In genomic region chr10:125162181-125162906, GRCh38 we compare ENCODE assay signal across 8 cellular contexts. TPM values are rescaled to one million over a fixed set of nuclear protein-coding genes. Genes with fewer than 3 reads are reported as not detected.
DNase-seq lines count a peak whose midpoint lies in the region; ATAC-seq, FAIRE-seq and TF ChIP-seq lines count a peak whose summit lies in the region.
"Had no signal": no experiment of that assay in that cellular context is flagged by ENCODE, and none has a peak within 500 bp of the region (broad histone marks: within the 10 kb centered on the region; RNA-seq: fewer than 3 reads in every experiment).

No MANE protein-coding gene starts in this region.

- TF ChIP-seq RAD21 in HepG2 (CRISPR knock-in tag; IDR thresholded peaks at IDR 0.05): no peak

- DNase-seq in T47D (ENCODE audit: low read depth in 1 of 2, low spot score in 1 of 2) (peak; percentile 33 to 57), HepG2 (ENCODE audit: low spot score) (no peak), midbrain (lab: John Stamatoyannopoulos, UW) (no peak), putamen (ENCODE audit: low spot score) (no peak)
- DNase-seq: MM.1S had no signal

- H3K36me3 ChIP-seq in HUES6 (ENCODE audit: control insufficient read depth, insufficient read depth, low read length) (no peaks in the 10 kb centered on the region; the same call in 1 of the 2 replicates), HepG2 (replicated peaks in 1 of 2; ENCODE audit: control insufficient read depth in 1 of 2, insufficient read depth in 2 of 2, low read length in 2 of 2) (no peaks in the 10 kb centered on the region), subcutaneous abdominal adipose tissue (ENCODE audit: control insufficient read depth in 5 of 5, insufficient read depth in 5 of 5, low read length in 5 of 5) (no peaks in the 10 kb centered on the region)

- FAIRE-seq in HepG2 (lab: Jason Lieb, UNC): no peak

- 52% methylated on average over 27 of the region's 49 CpGs for WGBS in HepG2 (ENCODE audit: low lambda C conversion rate)

- H3K27me3 ChIP-seq in HUES6 (ENCODE audit: control insufficient read depth, insufficient read depth, low read length) (no peaks in the 10 kb centered on the region), HepG2 (ENCODE audit: control insufficient read depth in 1 of 2, insufficient read depth in 2 of 2, low read length in 2 of 2) (peaks cover 6 to 63% of the 10 kb centered on the region in 2 experiments), subcutaneous abdominal adipose tissue (ENCODE audit: control insufficient read depth in 5 of 5, insufficient read depth in 4 of 5, low read length in 5 of 5) (no peaks in the 10 kb centered on the region)

- no peak for TF ChIP-seq POLR2A in HepG2 (IDR thresholded peaks at IDR 0.05; ENCODE audit: insufficient read depth in 1 of 2, low read depth in 2 of 2, low read length in 2 of 2)

- CTCF ChIA-PET in HepG2 (lab: Yijun Ruan, JAX; ENCODE audit: low intra/inter-chr PET ratio, low total read pairs): no interaction called here

- H3K4me3 ChIP-seq in HUES6 (ENCODE audit: low read depth, low read length) (peak overlapping the region; percentile 74), HepG2 (replicated peaks in 1 of 3; ENCODE audit: insufficient read depth in 1 of 3, low read depth in 2 of 3, low read length in 3 of 3) (no peak overlapping the region), subcutaneous abdominal adipose tissue (ENCODE audit: low read depth in 1 of 5, low read length in 5 of 5) (peak overlapping the region in 3 of 5 donors; percentile 67 to 76 (median 67))

- POLR2A ChIA-PET in HepG2 (lab: Yijun Ruan, JAX): no interaction called here

- in situ Hi-C loops in T47D (cut with HindIII; ENCODE audit: low pct_unique_long_range_greater_than_20kb, low sequenced_read_pairs) (no loop called here), HepG2 (cut with HindIII; ENCODE audit: extremely low pct_ligation_motif_present, low pct_unique_long_range_greater_than_20kb) (no loop called here)

- ATAC-seq in HepG2: no peak
- no peak for ATAC-seq in GM19452 (IDR thresholded peaks at IDR 0.05; ENCODE audit: unreplicated experiment)

- H3K9me3 ChIP-seq in HUES6 (ENCODE audit: control insufficient read depth, insufficient read depth, low read depth, low read length) (no peaks in the 10 kb centered on the region), HepG2 (ENCODE audit: low read length) (no peaks in the 10 kb centered on the region), subcutaneous abdominal adipose tissue (ENCODE audit: control insufficient read depth in 5 of 5, low read length in 5 of 5) (no peaks in the 10 kb centered on the region)

- H2AFZ ChIP-seq in HepG2 (ENCODE audit: low read length): no peak overlapping the region

- peak overlapping the region; percentile 93 for H3K27ac ChIP-seq in HUES6 (ENCODE audit: low read depth, low read length)
- H3K27ac ChIP-seq in HepG2 (ENCODE audit: extremely low read length, insufficient read depth, low read length): no peak overlapping the region
- no peak overlapping the region for H3K27ac ChIP-seq in subcutaneous abdominal adipose tissue (ENCODE audit: low read depth, low read length)

- H3K4me2 ChIP-seq in HepG2 (ENCODE audit: low read depth, low read length): no peak overlapping the region

- H3K79me2 ChIP-seq in HepG2 (ENCODE audit: insufficient read depth, low read length): no peaks in the 10 kb centered on the region

- TF ChIP-seq CTCF in HepG2 (CRISPR knock-in tag; IDR thresholded peaks at IDR 0.05): no peak

- H3K9ac ChIP-seq in HUES6 (ENCODE audit: low read length) (peak overlapping the region; percentile 92), HepG2 (ENCODE audit: insufficient read depth, low read depth, low read length) (no peak overlapping the region), subcutaneous abdominal adipose tissue (ENCODE audit: low read length in 5 of 5) (peak overlapping the region in 3 of 5 donors; percentile 46 to 64 (median 62))

- no TSS peak for BruUV-seq in HepG2 (replicated peaks; lab: Mats Ljungman, UMichigan)

- intact Hi-C loops in HepG2 (cut with micrococcal nuclease; ENCODE audit: unreplicated experiment): no loop called here

- H4K20me1 ChIP-seq in HepG2 (ENCODE audit: insufficient read depth, low read length): no peaks in the 10 kb centered on the region

- no peak for TF ChIP-seq EP300 in HepG2 (IDR thresholded peaks at IDR 0.05; ENCODE audit: low read depth in 2 of 2, low read length in 2 of 2)
- TF ChIP-seq EP300 in HepG2 (CRISPR knock-in tag; IDR thresholded peaks at IDR 0.05; ENCODE audit: borderline replicate concordance): no peak

- H3K4me1 ChIP-seq in HUES6 (ENCODE audit: control insufficient read depth, insufficient read depth, low read length): peaks cover 14% of the 10 kb centered on the region
- H3K4me1 ChIP-seq in HepG2 (ENCODE audit: insufficient read depth, low read length): no peaks in the 10 kb centered on the region
- peaks cover 0 to 29% (median 21%) of the 10 kb centered on the region in 5 donors for H3K4me1 ChIP-seq in subcutaneous abdominal adipose tissue (ENCODE audit: control insufficient read depth in 5 of 5, insufficient read depth in 5 of 5, low read length in 5 of 5)

TF ChIP-seq in HepG2, 621 proteins besides CTCF, POLR2A, EP300 and RAD21:
- TF ChIP-seq CEBPB (IDR thresholded peaks at IDR 0.05; ENCODE audit: borderline replicate concordance, low read depth, low read length): 0 out of 2 replicates have a peak, but pooled peaks have one; percentile 26
- TF ChIP-seq ZBTB39 (CRISPR knock-in tag; IDR thresholded peaks at IDR 0.05): no peak
TF ChIP-seq in HepG2: peak in this region for 1.

RNA-seq across cellular contexts. Expression of gene CTBP2, which starts 2.0 kb away (rescaled TPM):
- not detected in 2 replicates for total RNA-seq in HepG2 (2016; rRNA removed; fragmentation: Illumina TruSeq; extraction: Trizol)
- total RNA-seq in HepG2 (2016; cell fraction: cytosol; rRNA removed; fragmentation: Illumina TruSeq; extraction: Trizol; ENCODE audit: low read depth): not detected in 2 replicates
- not detected in 2 replicates for total RNA-seq in HepG2 (2016; cell fraction: insoluble cytoplasmic fraction; rRNA removed; fragmentation: Illumina TruSeq; extraction: Trizol)
- not detected in 2 replicates for total RNA-seq in HepG2 (2016; cell fraction: membrane; rRNA removed; fragmentation: Illumina TruSeq; extraction: Trizol)
- total RNA-seq in HepG2 (2016; cell fraction: nucleus; rRNA removed; fragmentation: Illumina TruSeq; extraction: Trizol): not detected in 2 replicates
- polyA plus RNA-seq in HepG2 (2011; rRNA removed): 0.08 TPM in 1 of 2 replicates, not detected in the other
- 0.04 and 0.05 TPM in 2 replicates for polyA plus RNA-seq in HepG2 (2011; cell fraction: cytosol; rRNA removed)
- polyA plus RNA-seq in HepG2 (2011; cell fraction: nucleus; rRNA removed): 0.02 TPM in 1 of 2 replicates, not detected in the other
- 0.08 TPM in 2 replicates for polyA plus RNA-seq in HepG2 (2012)
- polyA plus RNA-seq in HepG2 (2016; cell fraction: cytosol; fragmentation: Illumina TruSeq; extraction: Trizol; ENCODE audit: low read depth): not detected in 2 replicates
- polyA plus RNA-seq in HepG2 (2016; cell fraction: insoluble cytoplasmic fraction; fragmentation: Illumina TruSeq; extraction: Trizol; ENCODE audit: low read depth): not detected in 2 replicates
- polyA plus RNA-seq in HepG2 (2016; cell fraction: membrane; fragmentation: Illumina TruSeq; extraction: Trizol; ENCODE audit: low read depth): not detected in 2 replicates
- polyA plus RNA-seq in HepG2 (2016; cell fraction: nucleus; fragmentation: Illumina TruSeq; extraction: Trizol; ENCODE audit: insufficient read depth, low read depth): not detected in 2 replicates
- 1.2 and 101 TPM in 2 replicates for polyA minus RNA-seq in HepG2 (2011; rRNA and poly(A)+ RNA removed; ENCODE audit: low replicate concordance)
- polyA minus RNA-seq in HepG2 (2011; cell fraction: cytosol; rRNA and poly(A)+ RNA removed): 0.49 and 0.53 TPM in 2 replicates
- polyA minus RNA-seq in HepG2 (2011; cell fraction: nucleus; rRNA and poly(A)+ RNA removed): 0.39 TPM in 1 of 2 replicates, not detected in the other

Comparison
In these comparisons a context has a peak if more than half of its experiments do, and no peak if none do; other contexts are left out.
1. H3K4me3 ChIP-seq: peak in HUES6 (single experiment) and subcutaneous abdominal adipose tissue (3 of 5); none in HepG2 (0 of 3).
2. DNase-seq: peak in T47D (2 of 2); none in HepG2 (single experiment), midbrain (single experiment) and putamen (single experiment).